ENCODE assay signal across 8 cellular contexts in genomic region chr12:120317258-120318105, GRCh38. TPM values are rescaled to one million over a fixed set of nuclear protein-coding genes. Genes with fewer than 3 reads are reported as not detected.
DNase-seq lines count a peak whose midpoint lies in the region; ATAC-seq and TF ChIP-seq lines count a peak whose summit lies in the region.

No MANE protein-coding gene starts in this region.

- H3K36me3 ChIP-seq in thyroid gland = no peaks in the 10 kb centered on the region

- intact Hi-C loops in head of caudate nucleus (cut with DNase I) = loop anchor here (2.0 kb wide), 1 partner anchor 15 kb away; the partner anchor contains the start of gene SIRT4
- intact Hi-C loops in thyroid gland (cut with DNase I) = no loop called here

- peak; percentile 76 for TF ChIP-seq POLR2A in GM10847 (IDR thresholded peaks at IDR 0.05; ENCODE audit: extremely low read depth, insufficient read length)
- peak in 1 of 2 donors; percentile 93 for TF ChIP-seq POLR2A in thyroid gland (IDR thresholded peaks at IDR 0.05)

- TF ChIP-seq CTCF in osteocyte (IDR thresholded peaks at IDR 0.05) = peak; percentile 68
- peak in 4 of 6 experiments; percentile 58 to 71 (median 60) for TF ChIP-seq CTCF in thyroid gland (IDR thresholded peaks at IDR 0.05)

- H3K27ac Mint-ChIP-seq in activated naive CD8-positive, alpha-beta T cell treated with anti-CD3 and anti-CD28 coated beads for 36 hours = peak overlapping the region; percentile 95
- peak overlapping the region; percentile 92 for H3K27ac Mint-ChIP-seq in osteocyte (ENCODE audit: unreplicated experiment)

- WGBS in thyroid gland, 2 donors = 3% methylated on average over 35 of the region's 41 CpGs

- peak; percentile 97 for ATAC-seq in HG02610 (IDR thresholded peaks at IDR 0.05; ENCODE audit: unreplicated experiment)
- peak; percentile 99 for ATAC-seq in SK-N-SH treated with all-trans-retinoic acid at 6 μM for 48 hours

- peak overlapping the region; percentile 68 to 82 (median 77) for H3K27ac ChIP-seq in thyroid gland

- H3K4me1 Mint-ChIP-seq in activated naive CD8-positive, alpha-beta T cell treated with anti-CD3 and anti-CD28 coated beads for 36 hours = peaks cover 6% of the 10 kb centered on the region
- peaks cover 9% of the 10 kb centered on the region for H3K4me1 Mint-ChIP-seq in osteocyte (ENCODE audit: unreplicated experiment)

- H3K4me1 ChIP-seq in thyroid gland = peaks cover 6 to 8% of the 10 kb centered on the region in 2 donors

- H3K9me3 Mint-ChIP-seq in activated naive CD8-positive, alpha-beta T cell treated with anti-CD3 and anti-CD28 coated beads for 36 hours = no peaks in the 10 kb centered on the region
- H3K9me3 Mint-ChIP-seq in osteocyte (ENCODE audit: unreplicated experiment) = no peaks in the 10 kb centered on the region

- H3K36me3 Mint-ChIP-seq in activated naive CD8-positive, alpha-beta T cell treated with anti-CD3 and anti-CD28 coated beads for 36 hours = no peaks in the 10 kb centered on the region
- H3K36me3 Mint-ChIP-seq in osteocyte (ENCODE audit: unreplicated experiment) = no peaks in the 10 kb centered on the region

- peak; percentile 97 for DNase-seq in NCI-H1092 (lab: John Stamatoyannopoulos, UW)
- peak; percentile 100 for DNase-seq in activated naive CD8-positive, alpha-beta T cell treated with anti-CD3 and anti-CD28 coated beads for 36 hours
- peak; percentile 97 to 100 (median 99) for DNase-seq in head of caudate nucleus
- DNase-seq in osteocyte (ENCODE audit: extremely low spot score, unreplicated experiment) = peak; percentile 99
- peak; percentile 99 for DNase-seq in thyroid gland

- H3K4me3 ChIP-seq in thyroid gland (replicated peaks in 1 of 3) = peak overlapping the region in 2 of 3 donors; percentile 37 to 42

- H3K9me3 ChIP-seq in thyroid gland = no peaks in the 10 kb centered on the region

- H3K4me3 Mint-ChIP-seq in activated naive CD8-positive, alpha-beta T cell treated with anti-CD3 and anti-CD28 coated beads for 36 hours = peak overlapping the region; percentile 91
- H3K4me3 Mint-ChIP-seq in osteocyte (ENCODE audit: unreplicated experiment) = peak overlapping the region; percentile 88

- peaks cover 4% of the 10 kb centered on the region for H3K27me3 Mint-ChIP-seq in activated naive CD8-positive, alpha-beta T cell treated with anti-CD3 and anti-CD28 coated beads for 36 hours
- H3K27me3 Mint-ChIP-seq in osteocyte (ENCODE audit: unreplicated experiment) = peaks cover 13% of the 10 kb centered on the region

- no peaks in the 10 kb centered on the region for H3K27me3 ChIP-seq in thyroid gland

TF ChIP-seq in SK-N-SH treated with all-trans-retinoic acid at 6 μM for 48 hours, 23 proteins besides CTCF, POLR2A, EP300 and RAD21:
- TF ChIP-seq ISL1 (CRISPR knock-in tag; IDR thresholded peaks at IDR 0.05) = 0 out of 2 replicates have a peak, but pooled peaks have one; percentile 11
- no peak for TF ChIP-seq TSHZ2 (CRISPR knock-in tag; IDR thresholded peaks at IDR 0.05)
- peak; percentile 73; the same call in 1 of the 2 replicates for TF ChIP-seq SNAI2 (CRISPR knock-in tag; IDR thresholded peaks at IDR 0.05)
TF ChIP-seq in SK-N-SH treated with all-trans-retinoic acid at 6 μM for 48 hours: peak in this region for 2.

RNA-seq across cellular contexts. Expression of gene PLA2G1B, which starts 10.1 kb away (rescaled TPM):
- total RNA-seq in activated naive CD8-positive, alpha-beta T cell treated with anti-CD3 and anti-CD28 coated beads for 36 hours = not detected
- total RNA-seq in osteocyte (0.67 and 1.2 TPM in 2 replicates), thyroid gland (not detected)

RNA-seq across cellular contexts. Expression of gene SIRT4, which starts 15.4 kb away (rescaled TPM):
- total RNA-seq in activated naive CD8-positive, alpha-beta T cell treated with anti-CD3 and anti-CD28 coated beads for 36 hours = 1 to 10 TPM; 1.9 to 2.1 TPM
- total RNA-seq in osteocyte = 0.94 and 0.97 TPM in 2 replicates
- total RNA-seq in thyroid gland = 1 to 10 TPM in 3 of 4 donors, not detected in 1; 3.1 to 6.5 (median 3.8) TPM

RNA-seq across cellular contexts. Expression of gene RNU4-1, which starts 24.4 kb away (rescaled TPM):
- 100 to 1,000 TPM; 768 to 829 TPM for total RNA-seq in activated naive CD8-positive, alpha-beta T cell treated with anti-CD3 and anti-CD28 coated beads for 36 hours
- total RNA-seq in osteocyte (2,875 and 3,252 TPM in 2 replicates), thyroid gland (under 1 TPM; under 0.01 TPM)

RNA-seq across cellular contexts. Expression of gene RNU4-2, which starts 25.8 kb away (rescaled TPM):
- 1,000 to 10,000 TPM; 1,075 to 1,133 TPM for total RNA-seq in activated naive CD8-positive, alpha-beta T cell treated with anti-CD3 and anti-CD28 coated beads for 36 hours
- 6,059 and 6,780 TPM in 2 replicates for total RNA-seq in osteocyte
- total RNA-seq in thyroid gland = under 1 TPM; under 0.01 TPM

RNA-seq across cellular contexts. Expression of gene MSI1, which starts 51.5 kb away (rescaled TPM):
- total RNA-seq in activated naive CD8-positive, alpha-beta T cell treated with anti-CD3 and anti-CD28 coated beads for 36 hours = 1 to 10 TPM in 1 of 2 experiments, under 1 TPM in 1; 0.60 to 1.7 TPM
- total RNA-seq in osteocyte (1.0 and 1.3 TPM in 2 replicates), thyroid gland (1 to 10 TPM in 1 of 4 donors, under 1 TPM in 1, not detected in 2; 0.33 to 1.6 TPM)

Comparison
In these comparisons a context has a peak if more than half of its experiments do, and no peak if none do; other contexts are left out.
1. Peak in every context shown above with its lines: DNase-seq, ATAC-seq, H3K4me3 ChIP-seq and H3K27ac ChIP-seq.
2. RNA of gene RNU4-1, which starts 24.4 kb away (total RNA-seq): 2,875 to 3,252 TPM in osteocyte and 768 to 829 TPM in activated naive CD8-positive, alpha-beta T cell treated with anti-CD3 and anti-CD28 coated beads for 36 hours; under 0.01 TPM in thyroid gland; every median in the first group is over 100 times any median in the second.